Comparison of ENCODE assay signal across 8 cellular contexts in genomic region chr14:63642229-63642611, GRCh38. TPM values are rescaled to one million over a fixed set of nuclear protein-coding genes. Genes with fewer than 3 reads are reported as not detected.
DNase-seq lines count a peak whose midpoint lies in the region; ATAC-seq and TF ChIP-seq lines count a peak whose summit lies in the region.

No MANE protein-coding gene starts in this region.

- ATAC-seq in GM19372 (IDR thresholded peaks at IDR 0.05; ENCODE audit: low read depth, unreplicated experiment) = peak; percentile 44
- peak; percentile 52 for ATAC-seq in HG03521 (IDR thresholded peaks at IDR 0.05; ENCODE audit: unreplicated experiment)
- ATAC-seq in lower lobe of right lung = peak; percentile 90 to 91

- no peak for TF ChIP-seq CTCF in lower lobe of right lung (IDR thresholded peaks at IDR 0.05)

- peaks cover 9% of the 10 kb centered on the region; the same call in 1 of the 2 replicates for H4K20me1 ChIP-seq in BLaER1

- H3K9me3 ChIP-seq in BLaER1 (peaks cover 9% of the 10 kb centered on the region), lower lobe of right lung (no peaks in the 10 kb centered on the region)

- peaks cover 32% of the 10 kb centered on the region for H3K4me1 ChIP-seq in BLaER1
- peaks cover 24% of the 10 kb centered on the region for H3K4me1 ChIP-seq in lower lobe of right lung

- intact Hi-C loops in lower lobe of right lung (cut with DNase I) = no loop called here

- H3K4me2 ChIP-seq in BLaER1 = peak overlapping the region; percentile 76

- peaks cover 18% of the 10 kb centered on the region for H3K36me3 ChIP-seq in BLaER1
- no peaks in the 10 kb centered on the region for H3K36me3 ChIP-seq in lower lobe of right lung

- peak overlapping the region; percentile 74 for H3K4me3 ChIP-seq in BLaER1
- peak overlapping the region; percentile 78 for H3K4me3 ChIP-seq in lower lobe of right lung

- no peak overlapping the region; the same call in 1 of the 2 replicates for H3K9ac ChIP-seq in BLaER1

- peak overlapping the region; percentile 88 for H3K27ac ChIP-seq in BLaER1
- peak overlapping the region; percentile 94 for H3K27ac ChIP-seq in lower lobe of right lung

- H3K27me3 ChIP-seq in BLaER1 = no peaks in the 10 kb centered on the region
- H3K27me3 ChIP-seq in lower lobe of right lung (ENCODE audit: low read depth) = no peaks in the 10 kb centered on the region

- DNase-seq in NCI-H69 (lab: John Stamatoyannopoulos, UW) (peak; percentile 97), lower lobe of right lung (peak; percentile 69)
- peak; percentile 71 for DNase-seq in activated CD4-positive, alpha-beta T cell treated with anti-CD3 and anti-CD28 coated beads, Interleukin-2, amount 50 U/mL, for 1 hour
- DNase-seq in effector CD4-positive, alpha-beta T cell = peak; percentile 79
- peak; percentile 54 to 73 (median 67) for DNase-seq in stimulated activated CD4-positive, alpha-beta T cell treated with anti-CD3 and anti-CD28 coated beads, TNF-alpha, amount 100 ng/mL, for 24 hours (ENCODE audit: low read depth in 3 of 3)

RNA-seq across cellular contexts. Expression of gene WDR89, which starts 0.5 kb away (rescaled TPM):
- total RNA-seq in lower lobe of right lung = 11.7 TPM

Comparison
In these comparisons a context has a peak if more than half of its experiments do, and no peak if none do; other contexts are left out.
1. Peak in every context shown above with its lines: DNase-seq, ATAC-seq, H3K4me3 ChIP-seq and H3K27ac ChIP-seq.